10 cellular contexts compared by ENCODE assay signal in genomic region chrY:12479382-12479781, GRCh38.
DNase-seq lines count a peak whose midpoint lies in the region; ATAC-seq and TF ChIP-seq lines count a peak whose summit lies in the region.
"Had no signal": no experiment of that assay in that cellular context is flagged by ENCODE, and none has a peak within 500 bp of the region (broad histone marks: within the 10 kb centered on the region; RNA-seq: fewer than 3 reads in every experiment).

No MANE protein-coding gene starts in this region.

- intact Hi-C loops in OCI-LY7 (cut with micrococcal nuclease; ENCODE audit: unreplicated experiment), result no loop called here

- no peaks in the 10 kb centered on the region for H4K20me1 ChIP-seq in OCI-LY7 (ENCODE audit: insufficient read depth, low read length)

- no TSS peak for BruUV-seq in OCI-LY7 (replicated peaks; lab: Mats Ljungman, UMichigan)

- no peaks in the 10 kb centered on the region for H3K9me2 ChIP-seq in OCI-LY7 (ENCODE audit: insufficient read depth, low read length)

- peak; percentile 70 for ATAC-seq in central memory CD8-positive, alpha-beta T cell (replicated peaks; ENCODE audit: extremely low read depth, poor library complexity, severe bottlenecking)

- H3K36me3 Mint-ChIP-seq in central memory CD8-positive, alpha-beta T cell (ENCODE audit: insufficient read depth), result no peaks in the 10 kb centered on the region
- H3K36me3 Mint-ChIP-seq: type B pancreatic cell had no signal

- CTCF ChIA-PET in OCI-LY7 (lab: Charles Lee; ENCODE audit: unreplicated experiment), result no interaction called here

- no peaks in the 10 kb centered on the region for H3K36me3 ChIP-seq in OCI-LY7 (ENCODE audit: insufficient read depth, low read length)
- H3K36me3 ChIP-seq: right lobe of liver had no signal

- peaks cover 11% of the 10 kb centered on the region for H3K4me1 Mint-ChIP-seq in central memory CD8-positive, alpha-beta T cell

- no peaks in the 10 kb centered on the region for H3K9me3 Mint-ChIP-seq in central memory CD8-positive, alpha-beta T cell
- H3K9me3 Mint-ChIP-seq: type B pancreatic cell had no signal

- POLR2A ChIA-PET in OCI-LY7 (lab: Charles Lee), result no interaction called here

- no peaks in the 10 kb centered on the region for H3K27me3 Mint-ChIP-seq in central memory CD8-positive, alpha-beta T cell
- H3K27me3 Mint-ChIP-seq: type B pancreatic cell had no signal

- H3K4me3 ChIP-seq in GM12864 (ENCODE audit: low read depth, low read length) (no peak overlapping the region), OCI-LY7 (ENCODE audit: low read depth, low read length, poor library complexity, severe bottlenecking) (no peak overlapping the region)
- H3K4me3 ChIP-seq: right lobe of liver had no signal

- no peaks in the 10 kb centered on the region for H3K9me3 ChIP-seq in OCI-LY7 (ENCODE audit: low read length)
- H3K9me3 ChIP-seq: right lobe of liver had no signal

- no peak overlapping the region for H3K4me2 ChIP-seq in OCI-LY7 (ENCODE audit: low read length)

- DNase-seq in GM12864 (ENCODE audit: low read depth), result no peak
- DNase-seq in OCI-LY7 (ENCODE audit: low spot score), result peak; percentile 45
- DNase-seq in central memory CD8-positive, alpha-beta T cell (ENCODE audit: low spot score in 2 of 2), result peak; percentile 16 to 39
- DNase-seq in stimulated activated CD4-positive, alpha-beta T cell treated with anti-CD3 and anti-CD28 coated beads, Interleukin-1b, Interleukin-23, amount 100 ng/mL, for 48 hours, result peak; percentile 52
- DNase-seq in NCI-H510A treated with DMSO at 0.1 percent for 48 hours (lab: John Stamatoyannopoulos, UW), result no peak
- DNase-seq in ACHN, result no peak
- DNase-seq in DMS 273 treated with DMSO at 0.1 percent for 48 hours (lab: John Stamatoyannopoulos, UW), result no peak
- DNase-seq: NCI-H1436 treated with DMSO at 0.1 percent for 48 hours had no signal

- no peaks in the 10 kb centered on the region for H3K4me1 ChIP-seq in OCI-LY7 (ENCODE audit: insufficient read depth, low read length, poor library complexity, severe bottlenecking)
- H3K4me1 ChIP-seq: right lobe of liver had no signal

- no peaks in the 10 kb centered on the region for H3K79me2 ChIP-seq in OCI-LY7 (ENCODE audit: insufficient read depth, low read depth, low read length)

- no peak overlapping the region for H3K4me3 Mint-ChIP-seq in central memory CD8-positive, alpha-beta T cell
- H3K4me3 Mint-ChIP-seq: type B pancreatic cell had no signal

- TF ChIP-seq CTCF in GM12864 (IDR thresholded peaks at IDR 0.05; ENCODE audit: low read depth, low read length, missing control alignments), result peak; percentile 38
- TF ChIP-seq CTCF in OCI-LY7 (conservative IDR thresholded peaks at IDR 0.05; ENCODE audit: low read length), result peak; percentile 62

- in situ Hi-C loops in ACHN (cut with HindIII; ENCODE audit: low pct_ligation_motif_present, low pct_unique_long_range_greater_than_20kb, low sequenced_read_pairs), result no loop called here

- no peak overlapping the region for H3K27ac Mint-ChIP-seq in central memory CD8-positive, alpha-beta T cell (ENCODE audit: low read depth)
- H3K27ac Mint-ChIP-seq: type B pancreatic cell had no signal

- no peak overlapping the region for H2AFZ ChIP-seq in OCI-LY7 (ENCODE audit: low read length)

- H3K27ac ChIP-seq in OCI-LY7 (ENCODE audit: low read depth, low read length, poor library complexity, severe bottlenecking), result no peak overlapping the region
- H3K27ac ChIP-seq: right lobe of liver had no signal

Comparison
In these comparisons a context has a peak if more than half of its experiments do, and no peak if none do; other contexts are left out.
1. DNase-seq: peak in OCI-LY7 (single experiment), central memory CD8-positive, alpha-beta T cell (2 of 2) and stimulated activated CD4-positive, alpha-beta T cell treated with anti-CD3 and anti-CD28 coated beads, Interleukin-1b, Interleukin-23, amount 100 ng/mL, for 48 hours (single experiment); none in GM12864 (single experiment), NCI-H510A treated with DMSO at 0.1 percent for 48 hours (single experiment), ACHN (single experiment) and DMS 273 treated with DMSO at 0.1 percent for 48 hours (single experiment).